Comparison of ENCODE assay signal across 7 cellular contexts in the genomic region with DNA sequence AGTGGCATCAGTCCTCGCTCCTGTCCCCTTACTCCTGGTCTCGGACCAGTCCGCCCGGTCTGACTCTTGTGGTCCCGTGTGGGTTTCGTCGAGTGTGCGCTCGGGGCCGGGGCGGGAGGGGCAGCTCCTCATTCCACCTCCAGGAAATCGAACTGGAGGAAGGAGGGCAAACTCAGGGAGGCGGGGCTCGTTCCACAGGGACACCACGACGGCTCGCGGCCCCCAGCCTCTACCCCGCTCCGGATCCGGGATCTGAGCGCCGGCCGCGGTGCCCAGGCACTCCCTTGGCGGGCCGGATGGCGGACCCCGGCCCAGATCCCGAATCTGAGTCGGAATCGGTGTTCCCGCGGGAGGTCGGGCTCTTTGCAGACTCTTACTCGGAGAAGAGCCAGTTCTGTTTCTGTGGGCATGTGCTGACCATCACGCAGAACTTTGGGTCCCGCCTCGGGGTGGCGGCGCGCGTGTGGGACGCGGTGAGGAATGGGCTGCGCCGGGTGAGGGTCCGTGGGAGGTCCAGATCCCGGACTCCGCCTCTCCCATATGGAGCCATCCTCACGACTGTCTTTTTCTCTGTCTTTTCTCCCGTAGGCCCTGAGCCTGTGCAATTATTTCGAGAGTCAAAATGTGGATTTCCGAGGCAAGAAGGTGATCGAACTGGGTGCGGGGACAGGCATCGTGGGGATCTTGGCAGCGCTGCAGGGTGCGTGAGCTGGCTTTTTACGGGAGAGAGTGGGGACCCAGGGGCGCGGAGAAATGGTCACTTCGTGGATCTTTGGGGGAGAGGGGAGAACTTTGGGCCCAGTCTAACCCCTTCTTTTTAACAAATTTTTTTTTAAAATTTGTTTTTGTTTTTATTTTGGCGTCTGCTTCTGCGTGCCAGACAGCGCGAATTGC. TPM values are rescaled to one million over a fixed set of nuclear protein-coding genes. Genes with fewer than 3 reads are reported as not detected.
DNase-seq lines count a peak whose midpoint lies in the region; ATAC-seq and TF ChIP-seq lines count a peak whose summit lies in the region.

TSS of gene EEF1AKMT3 (plus strand) at position 186 of the 894 bp plus-strand sequence. CDS start at position 297, 111 bp downstream.

- H3K27ac Mint-ChIP-seq in activated CD4-positive, alpha-beta T cell treated with anti-CD3 and anti-CD28 coated beads, Interleukin-2, amount 10 ng/mL, durations not matched to agents 7 days and 5 days: peak within 1 kb of the TSS; percentile 97
- H3K27ac Mint-ChIP-seq in naive thymus-derived CD8-positive, alpha-beta T cell: peak within 1 kb of the TSS; percentile 86 to 99 (median 98)

- H3K36me3 Mint-ChIP-seq in activated CD4-positive, alpha-beta T cell treated with anti-CD3 and anti-CD28 coated beads, Interleukin-2, amount 10 ng/mL, durations not matched to agents 7 days and 5 days (ENCODE audit: low read depth): peaks cover 18% of the 10 kb centered on the region
- H3K36me3 Mint-ChIP-seq in naive thymus-derived CD8-positive, alpha-beta T cell: peaks cover 0 to 18% (median 3%) of the 10 kb centered on the region in 3 donors

- peak within 1 kb of the TSS; percentile 95 for H3K4me3 ChIP-seq in fibroblast of mammary gland (ENCODE audit: control insufficient read depth, low read depth, low read length)

- no peaks in the 10 kb centered on the region for H3K27me3 Mint-ChIP-seq in activated CD4-positive, alpha-beta T cell treated with anti-CD3 and anti-CD28 coated beads, Interleukin-2, amount 10 ng/mL, durations not matched to agents 7 days and 5 days
- no peaks in the 10 kb centered on the region for H3K27me3 Mint-ChIP-seq in naive thymus-derived CD8-positive, alpha-beta T cell

- POLR2A ChIA-PET in activated CD4-positive, alpha-beta T cell treated with anti-CD3 and anti-CD28 coated beads, Interleukin-2, amount 10 ng/mL, durations not matched to agents 7 days and 5 days (lab: Charles Lee): interaction anchor here (0.5 kb wide), 1 partner anchor 639 kb away, joined by 5 read pairs; no protein-coding TSS in a partner anchor
- POLR2A ChIA-PET in naive thymus-derived CD8-positive, alpha-beta T cell (lab: Charles Lee): interaction anchor here (0.9 to 1.9 kb wide), 8 partner anchors 9 to 124 kb away, joined by 3 to 20 read pairs (median 7); partner anchors contain the start of genes TSFM and TSPAN31

- H3K4me1 Mint-ChIP-seq in activated CD4-positive, alpha-beta T cell treated with anti-CD3 and anti-CD28 coated beads, Interleukin-2, amount 10 ng/mL, durations not matched to agents 7 days and 5 days: peaks cover 28% of the 10 kb centered on the region
- H3K4me1 Mint-ChIP-seq in naive thymus-derived CD8-positive, alpha-beta T cell: peaks cover 17 to 31% (median 20%) of the 10 kb centered on the region in 4 donors

- no peaks in the 10 kb centered on the region for H3K9me3 Mint-ChIP-seq in activated CD4-positive, alpha-beta T cell treated with anti-CD3 and anti-CD28 coated beads, Interleukin-2, amount 10 ng/mL, durations not matched to agents 7 days and 5 days
- no peaks in the 10 kb centered on the region for H3K9me3 Mint-ChIP-seq in naive thymus-derived CD8-positive, alpha-beta T cell

- CTCF ChIA-PET in activated CD4-positive, alpha-beta T cell treated with anti-CD3 and anti-CD28 coated beads, Interleukin-2, amount 10 ng/mL, durations not matched to agents 7 days and 5 days (lab: Charles Lee): interaction anchor here (0.6 to 1.5 kb wide), 5 partner anchors 8 to 221 kb away, joined by 3 to 8 read pairs (median 5); partner anchors contain the start of gene TSFM

- peak; percentile 18 to 40 for ATAC-seq in naive thymus-derived CD8-positive, alpha-beta T cell

- DNase-seq in GM03348 (ENCODE audit: low spot score) (peak; percentile 81), GOT3 (lab: John Stamatoyannopoulos, UW) (peak; percentile 100), M059J (ENCODE audit: low read depth) (peak; percentile 64), fibroblast of mammary gland (ENCODE audit: low read depth) (peak; percentile 47), NCI-H526 treated with DMSO at 0.1 percent for 48 hours (lab: John Stamatoyannopoulos, UW) (no peak)
- peak; percentile 44 for DNase-seq in activated CD4-positive, alpha-beta T cell treated with anti-CD3 and anti-CD28 coated beads, Interleukin-2, amount 10 ng/mL, durations not matched to agents 7 days and 5 days
- peak in 2 of 10 donors; percentile 24 to 32 for DNase-seq in naive thymus-derived CD8-positive, alpha-beta T cell

- peak within 1 kb of the TSS; percentile 94 for H3K4me3 Mint-ChIP-seq in activated CD4-positive, alpha-beta T cell treated with anti-CD3 and anti-CD28 coated beads, Interleukin-2, amount 10 ng/mL, durations not matched to agents 7 days and 5 days
- H3K4me3 Mint-ChIP-seq in naive thymus-derived CD8-positive, alpha-beta T cell: peak within 1 kb of the TSS; percentile 94 to 99 (median 98)

- TF ChIP-seq CTCF in fibroblast of mammary gland (conservative IDR thresholded peaks at IDR 0.05; ENCODE audit: control insufficient read depth, insufficient read depth, low read depth, low read length): no peak

RNA-seq across cellular contexts. Expression of gene EEF1AKMT3, which starts in this region (rescaled TPM):
- 6.6 and 8.9 TPM in 2 replicates for total RNA-seq in M059J (2014; rRNA removed; shearing (Covaris generic))
- total RNA-seq in activated CD4-positive, alpha-beta T cell treated with anti-CD3 and anti-CD28 coated beads, Interleukin-2, amount 10 ng/mL, durations not matched to agents 7 days and 5 days: 1 to 10 TPM; 2.8 to 3.0 TPM
- total RNA-seq in naive thymus-derived CD8-positive, alpha-beta T cell: 1 to 10 TPM; 2.9 to 4.0 TPM
- polyA plus RNA-seq in naive thymus-derived CD8-positive, alpha-beta T cell: 1 to 10 TPM; 1.4 to 4.2 (median 1.8) TPM
